In the genomic region with DNA sequence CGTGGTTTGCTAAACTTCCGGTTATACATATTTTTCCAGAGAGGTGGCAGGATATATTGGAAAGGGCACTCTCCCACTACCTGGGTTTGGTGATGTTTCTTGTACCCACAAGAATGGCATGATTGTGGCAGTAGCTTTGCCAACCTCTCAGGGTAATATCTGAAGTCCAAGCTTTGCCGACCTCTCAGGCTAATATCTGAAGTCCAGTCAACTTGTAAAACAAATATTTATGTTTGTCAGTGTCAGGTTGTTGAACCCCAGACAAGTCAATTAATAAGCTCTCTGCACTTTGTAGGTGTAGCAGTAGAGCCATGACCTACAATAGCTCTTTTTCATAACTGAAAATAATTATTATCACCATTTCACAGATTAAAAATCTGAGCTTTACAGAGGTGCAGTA, we compare ENCODE assay signal across 2 cellular contexts.
TF ChIP-seq lines count a peak whose summit lies in the region.

No MANE protein-coding gene starts in this region.

TF ChIP-seq in HepG2, 621 proteins besides CTCF, POLR2A, EP300 and RAD21 (continues in another document):
- TF ChIP-seq KIAA2018 (CRISPR knock-in tag; IDR thresholded peaks at IDR 0.05; ENCODE audit: borderline replicate concordance) = no peak
- TF ChIP-seq POLR2AphosphoS5 (IDR thresholded peaks at IDR 0.05; ENCODE audit: low read depth, low read length) = no peak
- TF ChIP-seq RFX3 (CRISPR knock-in tag; IDR thresholded peaks at IDR 0.05) = no peak
- TF ChIP-seq, protein P1, sequence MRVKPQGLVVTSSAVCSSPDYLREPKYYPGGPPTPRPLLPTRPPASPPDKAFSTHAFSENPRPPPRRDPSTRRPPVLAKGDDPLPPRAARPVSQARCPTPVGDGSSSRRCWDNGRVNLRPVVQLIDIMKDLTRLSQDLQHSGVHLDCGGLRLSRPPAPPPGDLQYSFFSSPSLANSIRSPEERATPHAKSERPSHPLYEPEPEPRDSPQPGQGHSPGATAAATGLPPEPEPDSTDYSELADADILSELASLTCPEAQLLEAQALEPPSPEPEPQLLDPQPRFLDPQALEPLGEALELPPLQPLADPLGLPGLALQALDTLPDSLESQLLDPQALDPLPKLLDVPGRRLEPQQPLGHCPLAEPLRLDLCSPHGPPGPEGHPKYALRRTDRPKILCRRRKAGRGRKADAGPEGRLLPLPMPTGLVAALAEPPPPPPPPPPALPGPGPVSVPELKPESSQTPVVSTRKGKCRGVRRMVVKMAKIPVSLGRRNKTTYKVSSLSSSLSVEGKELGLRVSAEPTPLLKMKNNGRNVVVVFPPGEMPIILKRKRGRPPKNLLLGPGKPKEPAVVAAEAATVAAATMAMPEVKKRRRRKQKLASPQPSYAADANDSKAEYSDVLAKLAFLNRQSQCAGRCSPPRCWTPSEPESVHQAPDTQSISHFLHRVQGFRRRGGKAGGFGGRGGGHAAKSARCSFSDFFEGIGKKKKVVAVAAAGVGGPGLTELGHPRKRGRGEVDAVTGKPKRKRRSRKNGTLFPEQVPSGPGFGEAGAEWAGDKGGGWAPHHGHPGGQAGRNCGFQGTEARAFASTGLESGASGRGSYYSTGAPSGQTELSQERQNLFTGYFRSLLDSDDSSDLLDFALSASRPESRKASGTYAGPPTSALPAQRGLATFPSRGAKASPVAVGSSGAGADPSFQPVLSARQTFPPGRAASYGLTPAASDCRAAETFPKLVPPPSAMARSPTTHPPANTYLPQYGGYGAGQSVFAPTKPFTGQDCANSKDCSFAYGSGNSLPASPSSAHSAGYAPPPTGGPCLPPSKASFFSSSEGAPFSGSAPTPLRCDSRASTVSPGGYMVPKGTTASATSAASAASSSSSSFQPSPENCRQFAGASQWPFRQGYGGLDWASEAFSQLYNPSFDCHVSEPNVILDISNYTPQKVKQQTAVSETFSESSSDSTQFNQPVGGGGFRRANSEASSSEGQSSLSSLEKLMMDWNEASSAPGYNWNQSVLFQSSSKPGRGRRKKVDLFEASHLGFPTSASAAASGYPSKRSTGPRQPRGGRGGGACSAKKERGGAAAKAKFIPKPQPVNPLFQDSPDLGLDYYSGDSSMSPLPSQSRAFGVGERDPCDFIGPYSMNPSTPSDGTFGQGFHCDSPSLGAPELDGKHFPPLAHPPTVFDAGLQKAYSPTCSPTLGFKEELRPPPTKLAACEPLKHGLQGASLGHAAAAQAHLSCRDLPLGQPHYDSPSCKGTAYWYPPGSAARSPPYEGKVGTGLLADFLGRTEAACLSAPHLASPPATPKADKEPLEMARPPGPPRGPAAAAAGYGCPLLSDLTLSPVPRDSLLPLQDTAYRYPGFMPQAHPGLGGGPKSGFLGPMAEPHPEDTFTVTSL (CRISPR knock-in tag; IDR thresholded peaks at IDR 0.05; ENCODE audit: borderline replicate concordance) = peak; percentile 19; the same call in 1 of the 2 replicates
- TF ChIP-seq TOPORS (CRISPR knock-in tag; IDR thresholded peaks at IDR 0.05) = no peak
- no peak for TF ChIP-seq MTA1 (CRISPR knock-in tag; IDR thresholded peaks at IDR 0.05; ENCODE audit: borderline replicate concordance)
- TF ChIP-seq HOXA9 (CRISPR knock-in tag; IDR thresholded peaks at IDR 0.05; ENCODE audit: borderline replicate concordance) = no peak

TF ChIP-seq in liver, 16 proteins besides CTCF, POLR2A, EP300 and RAD21 (continued from another document):
- TF ChIP-seq, protein P2, sequence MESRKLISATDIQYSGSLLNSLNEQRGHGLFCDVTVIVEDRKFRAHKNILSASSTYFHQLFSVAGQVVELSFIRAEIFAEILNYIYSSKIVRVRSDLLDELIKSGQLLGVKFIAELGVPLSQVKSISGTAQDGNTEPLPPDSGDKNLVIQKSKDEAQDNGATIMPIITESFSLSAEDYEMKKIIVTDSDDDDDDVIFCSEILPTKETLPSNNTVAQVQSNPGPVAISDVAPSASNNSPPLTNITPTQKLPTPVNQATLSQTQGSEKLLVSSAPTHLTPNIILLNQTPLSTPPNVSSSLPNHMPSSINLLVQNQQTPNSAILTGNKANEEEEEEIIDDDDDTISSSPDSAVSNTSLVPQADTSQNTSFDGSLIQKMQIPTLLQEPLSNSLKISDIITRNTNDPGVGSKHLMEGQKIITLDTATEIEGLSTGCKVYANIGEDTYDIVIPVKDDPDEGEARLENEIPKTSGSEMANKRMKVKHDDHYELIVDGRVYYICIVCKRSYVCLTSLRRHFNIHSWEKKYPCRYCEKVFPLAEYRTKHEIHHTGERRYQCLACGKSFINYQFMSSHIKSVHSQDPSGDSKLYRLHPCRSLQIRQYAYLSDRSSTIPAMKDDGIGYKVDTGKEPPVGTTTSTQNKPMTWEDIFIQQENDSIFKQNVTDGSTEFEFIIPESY (IDR thresholded peaks at IDR 0.05) = peak; percentile 90
- TF ChIP-seq RXRA (IDR thresholded peaks at IDR 0.05) = peak; percentile 98 to 99
- peak; percentile 100 for TF ChIP-seq HNF4G (IDR thresholded peaks at IDR 0.05)
- TF ChIP-seq HNF4A (conservative IDR thresholded peaks at IDR 0.05) = peak; percentile 100
- peak in 1 of 2 donors; percentile 48 for TF ChIP-seq EGR1 (IDR thresholded peaks at IDR 0.05; ENCODE audit: low read depth in 2 of 2)
- TF ChIP-seq JUND (IDR thresholded peaks at IDR 0.05) = peak; percentile 35 to 86
- TF ChIP-seq GABPA (IDR thresholded peaks at IDR 0.05 in 1 of 2, conservative IDR thresholded peaks at IDR 0.05 in 1 of 2) = peak in 1 of 2 donors; percentile 13
- peak; percentile 20 for TF ChIP-seq NR2F2 (IDR thresholded peaks at IDR 0.05)
- peak; percentile 64 for TF ChIP-seq MAX (IDR thresholded peaks at IDR 0.05)
- TF ChIP-seq TAF1 (conservative IDR thresholded peaks at IDR 0.05) = no peak
- peak; percentile 70 for TF ChIP-seq YY1 (IDR thresholded peaks at IDR 0.05)
